9 cellular contexts compared by ENCODE assay signal in the genomic region with DNA sequence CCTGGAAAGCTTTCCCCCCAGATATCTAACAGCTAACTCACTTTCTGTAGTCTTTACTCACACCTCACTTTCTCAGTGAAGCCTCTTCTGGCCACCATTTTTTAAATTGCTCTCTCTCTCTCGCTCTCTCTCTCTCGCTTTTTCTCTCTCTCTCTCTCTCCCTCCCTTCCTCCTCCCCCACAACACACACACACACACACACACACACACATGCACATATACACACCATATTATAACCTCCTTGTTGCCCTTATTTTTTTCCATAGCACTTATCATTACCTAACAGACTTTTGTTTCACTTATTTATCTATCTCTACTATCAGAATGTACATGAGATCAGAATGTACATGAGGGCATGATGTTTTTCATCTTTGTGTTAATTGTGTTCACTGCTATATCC.
"Had no signal": no experiment of that assay in that cellular context is flagged by ENCODE, and none has a peak within 500 bp of the region (broad histone marks: within the 10 kb centered on the region; RNA-seq: fewer than 3 reads in every experiment).

No MANE protein-coding gene starts in this region.

- H3K9me3 ChIP-seq: HAP-1 had no signal

- H3K36me3 ChIP-seq: HAP-1 had no signal

- FAIRE-seq: HepG2 had no signal

- H3K4me1 ChIP-seq: HAP-1 had no signal

- H3K27ac ChIP-seq: GM23248, HL-60, KMS-11 had no signal

- H3K4me3 ChIP-seq: GM23248, HAP-1 had no signal

- ATAC-seq: HCT116, HepG2 had no signal

- H2AFZ ChIP-seq: GM23248 had no signal

- DNase-seq: GM23248, H7, Karpas-422, KBM-7 had no signal

- H3K9ac ChIP-seq: GM23248, KMS-11 had no signal
